Comparison of ENCODE assay signal across 8 cellular contexts in the genomic region with DNA sequence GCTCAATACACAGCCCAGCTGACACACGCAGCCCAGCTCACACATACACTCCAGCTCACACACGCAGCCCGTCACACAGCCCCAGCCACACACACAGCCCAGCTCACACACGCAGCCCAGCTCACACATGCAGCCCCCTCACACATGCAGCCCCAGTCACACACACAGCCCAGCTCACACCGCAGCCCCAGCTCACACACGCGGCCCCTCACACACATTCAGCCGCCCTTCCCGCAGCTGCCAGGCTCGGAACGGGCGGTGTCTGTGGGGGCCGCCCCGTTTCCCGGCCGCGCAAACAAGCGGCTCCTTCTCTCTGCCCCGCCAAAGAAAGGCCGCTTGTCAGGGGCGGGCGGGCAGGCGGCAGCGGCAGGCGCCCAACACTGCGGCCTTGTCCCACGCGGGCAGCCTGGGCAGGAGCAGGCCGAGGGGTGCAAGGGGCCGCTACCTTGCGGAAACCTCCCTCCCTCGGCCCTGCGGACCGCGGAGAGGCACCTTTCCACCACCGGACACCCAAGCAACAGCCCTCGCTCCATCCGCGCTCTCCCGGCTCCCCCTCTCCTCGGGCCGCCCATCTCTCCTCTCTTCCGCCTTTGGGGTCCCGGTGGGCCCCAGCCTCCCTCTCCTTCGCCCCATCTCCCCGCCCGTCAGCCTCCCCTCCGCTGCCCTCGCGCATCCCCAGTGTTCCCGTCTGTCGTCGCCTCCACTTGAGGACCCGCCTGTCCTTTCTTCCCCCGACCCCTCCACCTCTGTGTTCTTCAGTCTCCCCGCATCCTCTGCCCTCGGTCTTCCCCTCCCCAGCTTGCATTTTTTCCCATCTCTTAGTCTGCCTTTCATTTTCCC. TPM values are rescaled to one million over a fixed set of nuclear protein-coding genes. Genes with fewer than 3 reads are reported as not detected.
DNase-seq lines count a peak whose midpoint lies in the region; ATAC-seq and TF ChIP-seq lines count a peak whose summit lies in the region.

No MANE protein-coding gene starts in this region.

- no peaks in the 10 kb centered on the region for H3K27me3 ChIP-seq in effector memory CD4-positive, alpha-beta T cell (replicated peaks; ENCODE audit: control insufficient read depth, insufficient read depth, low read length, poor library complexity, severe bottlenecking)
- H3K27me3 ChIP-seq in naive thymus-derived CD4-positive, alpha-beta T cell (ENCODE audit: control insufficient read depth in 2 of 2, insufficient read depth in 2 of 2, low read length in 2 of 2), result no peaks in the 10 kb centered on the region
- no peaks in the 10 kb centered on the region for H3K27me3 ChIP-seq in tibial nerve

- 4 to 10% methylated on average over 39 to 56 of the region's 57 CpGs for WGBS in tibial nerve, 2 donors

- DNase-seq in CD14-positive monocyte (ENCODE audit: low spot score) (no peak), tibial nerve (ENCODE audit: low spot score in 2 of 2) (no peak)
- DNase-seq in activated CD4-positive, alpha-beta T cell treated with anti-CD3 and anti-CD28 coated beads for 36 hours, result peak; percentile 56
- DNase-seq in effector memory CD4-positive, alpha-beta T cell, result peak in 1 of 3 donors; percentile 11
- peak in 8 of 9 donors; percentile 20 to 47 (median 29) for DNase-seq in naive thymus-derived CD4-positive, alpha-beta T cell

- intact Hi-C loops in CD14-positive monocyte (cut with micrococcal nuclease), result no loop called here
- intact Hi-C loops in activated CD4-positive, alpha-beta T cell treated with anti-CD3 and anti-CD28 coated beads for 36 hours (cut with DNase I, micrococcal nuclease), result loop anchor here (2.0 to 5.0 kb wide), 2 partner anchors 37 kb away; a partner anchor contains a TSS
- intact Hi-C loops in naive thymus-derived CD4-positive, alpha-beta T cell (cut with micrococcal nuclease), result loop anchor here (2.0 to 10.0 kb wide), 6 partner anchors 48 to 347 kb away; a partner anchor contains a TSS

- peak overlapping the region; percentile 74 to 93 for H3K4me3 Mint-ChIP-seq in CD14-positive monocyte
- H3K4me3 Mint-ChIP-seq in activated CD4-positive, alpha-beta T cell treated with anti-CD3 and anti-CD28 coated beads for 36 hours, result peak overlapping the region; percentile 72
- H3K4me3 Mint-ChIP-seq in naive thymus-derived CD4-positive, alpha-beta T cell, result peak overlapping the region; percentile 76 to 88 (median 86)

- TF ChIP-seq EP300 in tibial nerve (IDR thresholded peaks at IDR 0.05), result peak in 1 of 2 donors; percentile 73

- no peak for TF ChIP-seq CTCF in CD14-positive monocyte (IDR thresholded peaks at IDR 0.05)
- peak in 1 of 5 experiments; percentile 10 for TF ChIP-seq CTCF in tibial nerve (IDR thresholded peaks at IDR 0.05)

- peaks cover 67 to 85% (median 72%) of the 10 kb centered on the region in 3 donors for H3K27me3 Mint-ChIP-seq in CD14-positive monocyte (ENCODE audit: low read depth in 3 of 3)
- H3K27me3 Mint-ChIP-seq in activated CD4-positive, alpha-beta T cell treated with anti-CD3 and anti-CD28 coated beads for 36 hours, result peaks cover 14% of the 10 kb centered on the region
- peaks cover 0 to 57% (median 0%) of the 10 kb centered on the region in 5 donors for H3K27me3 Mint-ChIP-seq in naive thymus-derived CD4-positive, alpha-beta T cell

- H3K4me1 Mint-ChIP-seq in CD14-positive monocyte, result peaks cover 39% of the 10 kb centered on the region
- H3K4me1 Mint-ChIP-seq in activated CD4-positive, alpha-beta T cell treated with anti-CD3 and anti-CD28 coated beads for 36 hours, result peaks cover 21% of the 10 kb centered on the region
- H3K4me1 Mint-ChIP-seq in naive thymus-derived CD4-positive, alpha-beta T cell, result peaks cover 16 to 26% (median 23%) of the 10 kb centered on the region in 7 donors

- CTCF ChIA-PET in activated CD4-positive, alpha-beta T cell treated with anti-CD3 and anti-CD28 coated beads for 36 hours (lab: Charles Lee), result interaction anchor here (0.6 to 3.2 kb wide), 18 partner anchors 9 to 543 kb away, joined by 3 to 28 read pairs (median 4); a partner anchor contains a TSS
- CTCF ChIA-PET in naive thymus-derived CD4-positive, alpha-beta T cell (lab: Charles Lee), result interaction anchor here (0.6 to 2.2 kb wide), 8 partner anchors 9 to 438 kb away, joined by 3 to 15 read pairs (median 3); a partner anchor contains a TSS

- H3K9me3 Mint-ChIP-seq in CD14-positive monocyte, result peaks cover 0 to 18% (median 12%) of the 10 kb centered on the region in 7 donors
- H3K9me3 Mint-ChIP-seq in activated CD4-positive, alpha-beta T cell treated with anti-CD3 and anti-CD28 coated beads for 36 hours (ENCODE audit: low read depth), result no peaks in the 10 kb centered on the region
- H3K9me3 Mint-ChIP-seq in naive thymus-derived CD4-positive, alpha-beta T cell, result no peaks in the 10 kb centered on the region

- H3K27ac Mint-ChIP-seq in CD14-positive monocyte, result peak overlapping the region in 4 of 7 donors; percentile 11 to 92 (median 74)
- H3K27ac Mint-ChIP-seq in activated CD4-positive, alpha-beta T cell treated with anti-CD3 and anti-CD28 coated beads for 36 hours, result peak overlapping the region; percentile 68
- peak overlapping the region in 8 of 9 donors; percentile 82 to 95 (median 89) for H3K27ac Mint-ChIP-seq in naive thymus-derived CD4-positive, alpha-beta T cell

- peak; percentile 18 for ATAC-seq in activated CD4-positive, alpha-beta T cell treated with anti-CD3 and anti-CD28 coated beads for 36 hours
- no peak for ATAC-seq in naive thymus-derived CD4-positive, alpha-beta T cell
- ATAC-seq in GM21360 (IDR thresholded peaks at IDR 0.05; ENCODE audit: unreplicated experiment) (no peak), HG03139 (IDR thresholded peaks at IDR 0.05; ENCODE audit: unreplicated experiment) (no peak), GM19463 (IDR thresholded peaks at IDR 0.05; ENCODE audit: unreplicated experiment) (no peak)

- H3K4me1 ChIP-seq in effector memory CD4-positive, alpha-beta T cell (ENCODE audit: control insufficient read depth, insufficient read depth, low read length, poor library complexity, severe bottlenecking), result peaks cover 36% of the 10 kb centered on the region
- H3K4me1 ChIP-seq in naive thymus-derived CD4-positive, alpha-beta T cell (ENCODE audit: control insufficient read depth in 2 of 2, insufficient read depth in 2 of 2, low read length in 2 of 2), result peaks cover 18 to 23% of the 10 kb centered on the region in 2 donors
- peaks cover 0 to 85% (median 63%) of the 10 kb centered on the region in 4 donors for H3K4me1 ChIP-seq in tibial nerve

- no peaks in the 10 kb centered on the region for H3K36me3 ChIP-seq in effector memory CD4-positive, alpha-beta T cell (ENCODE audit: control insufficient read depth, insufficient read depth, low read length)
- no peaks in the 10 kb centered on the region for H3K36me3 ChIP-seq in naive thymus-derived CD4-positive, alpha-beta T cell (ENCODE audit: control insufficient read depth in 2 of 3, insufficient read depth in 3 of 3, low read length in 3 of 3)
- peaks cover 0 to 14% (median 0%) of the 10 kb centered on the region in 3 donors for H3K36me3 ChIP-seq in tibial nerve

- peaks cover 9 to 12% of the 10 kb centered on the region in 2 donors for H3K36me3 Mint-ChIP-seq in CD14-positive monocyte
- no peaks in the 10 kb centered on the region for H3K36me3 Mint-ChIP-seq in activated CD4-positive, alpha-beta T cell treated with anti-CD3 and anti-CD28 coated beads for 36 hours (ENCODE audit: low read depth)
- H3K36me3 Mint-ChIP-seq in naive thymus-derived CD4-positive, alpha-beta T cell, result peaks cover 0 to 9% (median 0%) of the 10 kb centered on the region in 5 donors

- peak; percentile 22 to 34 for TF ChIP-seq POLR2A in tibial nerve (IDR thresholded peaks at IDR 0.05)

- H3K9me3 ChIP-seq in effector memory CD4-positive, alpha-beta T cell (ENCODE audit: control insufficient read depth, low read length), result no peaks in the 10 kb centered on the region
- no peaks in the 10 kb centered on the region for H3K9me3 ChIP-seq in naive thymus-derived CD4-positive, alpha-beta T cell (ENCODE audit: control insufficient read depth in 2 of 3, low read length in 3 of 3)
- no peaks in the 10 kb centered on the region for H3K9me3 ChIP-seq in tibial nerve

- H3K27ac ChIP-seq in effector memory CD4-positive, alpha-beta T cell (ENCODE audit: insufficient read depth, low read length, poor library complexity, severe bottlenecking), result peak overlapping the region; percentile 22
- H3K27ac ChIP-seq in naive thymus-derived CD4-positive, alpha-beta T cell (ENCODE audit: low read depth, low read length), result peak overlapping the region; percentile 59
- H3K27ac ChIP-seq in tibial nerve, result peak overlapping the region; percentile 98 to 99 (median 98)

- POLR2A ChIA-PET in activated CD4-positive, alpha-beta T cell treated with anti-CD3 and anti-CD28 coated beads for 36 hours (lab: Charles Lee), result interaction anchor here (0.5 to 3.6 kb wide), 3 partner anchors 12 to 35 kb away, joined by 3 to 12 read pairs (median 5); no protein-coding TSS in a partner anchor
- POLR2A ChIA-PET in naive thymus-derived CD4-positive, alpha-beta T cell (lab: Charles Lee), result interaction anchor here (0.6 to 3.8 kb wide), 11 partner anchors 10 to 784 kb away, joined by 3 to 27 read pairs (median 5); a partner anchor contains a TSS

- H3K4me3 ChIP-seq in effector memory CD4-positive, alpha-beta T cell (ENCODE audit: insufficient read depth, low read depth, low read length, poor library complexity, severe bottlenecking), result peak overlapping the region; percentile 68
- peak overlapping the region; percentile 61 for H3K4me3 ChIP-seq in naive thymus-derived CD4-positive, alpha-beta T cell (ENCODE audit: low read length)
- peak overlapping the region; percentile 59 to 86 (median 72) for H3K4me3 ChIP-seq in tibial nerve

RNA-seq across cellular contexts. Expression of a gene that starts 2.2 kb away (rescaled TPM):
- polyA plus RNA-seq in CD14-positive monocyte, result not detected
- total RNA-seq in activated CD4-positive, alpha-beta T cell treated with anti-CD3 and anti-CD28 coated beads for 36 hours, result 1 to 10 TPM; 1.7 to 2.7 TPM
- 1 to 10 TPM in 4 of 5 experiments, under 1 TPM in 1; 0.68 to 4.9 (median 3.0) TPM for total RNA-seq in naive thymus-derived CD4-positive, alpha-beta T cell
- under 1 TPM; 0.39 to 0.40 TPM for polyA plus RNA-seq in naive thymus-derived CD4-positive, alpha-beta T cell
- 100 to 1,000 TPM; 299 to 365 (median 323) TPM for total RNA-seq in tibial nerve

RNA-seq across cellular contexts. Expression of a gene that starts 37.4 kb away (rescaled TPM):
- 100 to 1,000 TPM in 1 of 2 donors, 10 to 100 TPM in 1; 79.7 to 101 TPM for polyA plus RNA-seq in CD14-positive monocyte
- total RNA-seq in activated CD4-positive, alpha-beta T cell treated with anti-CD3 and anti-CD28 coated beads for 36 hours, result 100 to 1,000 TPM; 148 to 154 TPM
- 100 to 1,000 TPM in 3 of 5 experiments, 10 to 100 TPM in 2; 71.2 to 134 (median 115) TPM for total RNA-seq in naive thymus-derived CD4-positive, alpha-beta T cell
- polyA plus RNA-seq in naive thymus-derived CD4-positive, alpha-beta T cell, result 100 to 1,000 TPM; 139 to 170 TPM
- total RNA-seq in tibial nerve, result 10 to 100 TPM; 74.3 to 94.8 (median 88.5) TPM

RNA-seq across cellular contexts. Expression of a gene that starts 43.9 kb away (rescaled TPM):
- 1 to 10 TPM; 2.8 to 4.8 TPM for polyA plus RNA-seq in CD14-positive monocyte
- total RNA-seq in activated CD4-positive, alpha-beta T cell treated with anti-CD3 and anti-CD28 coated beads for 36 hours, result 10 to 100 TPM; 18.7 to 25.4 TPM
- total RNA-seq in naive thymus-derived CD4-positive, alpha-beta T cell, result 10 to 100 TPM in 3 of 5 experiments, 1 to 10 TPM in 2; 5.4 to 16.6 (median 10.4) TPM
- 1 to 10 TPM; 6.7 to 7.0 TPM for polyA plus RNA-seq in naive thymus-derived CD4-positive, alpha-beta T cell
- total RNA-seq in tibial nerve, result 10 to 100 TPM; 30.3 to 44.4 (median 35.4) TPM

Comparison
In these comparisons a context has a peak if more than half of its experiments do, and no peak if none do; other contexts are left out.
1. DNase-seq: peak in activated CD4-positive, alpha-beta T cell treated with anti-CD3 and anti-CD28 coated beads for 36 hours (single experiment) and naive thymus-derived CD4-positive, alpha-beta T cell (8 of 9); none in CD14-positive monocyte (single experiment) and tibial nerve (0 of 2).
2. H3K27ac ChIP-seq: peak in every context shown above with its lines; median percentile 98 in tibial nerve; 59 in naive thymus-derived CD4-positive, alpha-beta T cell; 22 in effector memory CD4-positive, alpha-beta T cell.
3. RNA of a gene that starts 2.2 kb away (total RNA-seq): 299 to 365 TPM in tibial nerve; 0.68 to 4.9 TPM in naive thymus-derived CD4-positive, alpha-beta T cell and 1.7 to 2.7 TPM in activated CD4-positive, alpha-beta T cell treated with anti-CD3 and anti-CD28 coated beads for 36 hours; every median in the first group is over 10 times any median in the second.
4. intact Hi-C loops: an anchor here in activated CD4-positive, alpha-beta T cell treated with anti-CD3 and anti-CD28 coated beads for 36 hours (2.0 to 5.0 kb wide) and naive thymus-derived CD4-positive, alpha-beta T cell (2.0 to 10.0 kb wide); none called in CD14-positive monocyte.
5. Peak in every context shown above with its lines, with median percentiles within 50 percentile points of each other: H3K27ac Mint-ChIP-seq, H3K4me3 Mint-ChIP-seq and H3K4me3 ChIP-seq.